8 cellular contexts compared by ENCODE assay signal in genomic region chr6:105077592-105078463, GRCh38.
DNase-seq lines count a peak whose midpoint lies in the region; TF ChIP-seq lines count a peak whose summit lies in the region.

No MANE protein-coding gene starts in this region.

- DNase-seq in EL = peak; percentile 66
- DNase-seq in RPMI7951 (ENCODE audit: low read depth) = peak; percentile 57
- peak; percentile 68 for DNase-seq in fibroblast of villous mesenchyme (ENCODE audit: low read depth)
- peak; percentile 42 for DNase-seq in stromal cell of bone marrow (ENCODE audit: low read depth)
- DNase-seq in vagina (ENCODE audit: extremely low spot score in 2 of 2) = no peak
- DNase-seq in WERI-Rb-1 = no peak
- DNase-seq in 8988T = no peak

- no peak overlapping the region for H2AFZ ChIP-seq in KMS-11 (ENCODE audit: low read depth)

- H3K79me2 ChIP-seq in KMS-11 (ENCODE audit: insufficient read depth, low read depth) = no peaks in the 10 kb centered on the region

- peak; percentile 59 for TF ChIP-seq CTCF in KMS-11 (conservative IDR thresholded peaks at IDR 0.05; ENCODE audit: low read depth, low read length)
- TF ChIP-seq CTCF in fibroblast of villous mesenchyme (IDR thresholded peaks at IDR 0.05; ENCODE audit: insufficient read depth, low read depth, low read length) = peak; percentile 52
- peak in 1 of 3 experiments; percentile 26 for TF ChIP-seq CTCF in vagina (IDR thresholded peaks at IDR 0.05)
- no peak for TF ChIP-seq CTCF in WERI-Rb-1 (IDR thresholded peaks at IDR 0.05; ENCODE audit: low read depth, low read length)

- H3K27me3 ChIP-seq in KMS-11 (ENCODE audit: insufficient read depth, low read depth) (no peaks in the 10 kb centered on the region), vagina (no peaks in the 10 kb centered on the region), WERI-Rb-1 (ENCODE audit: insufficient read depth, low read depth, severe bottlenecking) (no peaks in the 10 kb centered on the region)

- H4K20me1 ChIP-seq in KMS-11 (ENCODE audit: insufficient read depth) = no peaks in the 10 kb centered on the region

- H3K4me2 ChIP-seq in KMS-11 = no peak overlapping the region

- peaks cover 4% of the 10 kb centered on the region for H3K4me1 ChIP-seq in KMS-11 (ENCODE audit: low read depth, poor library complexity, severe bottlenecking)
- H3K4me1 ChIP-seq in vagina = no peaks in the 10 kb centered on the region

- H3K9me3 ChIP-seq in vagina = no peaks in the 10 kb centered on the region
- H3K9me3 ChIP-seq in WERI-Rb-1 (ENCODE audit: severe bottlenecking) = no peaks in the 10 kb centered on the region

- H3K36me3 ChIP-seq in KMS-11 (ENCODE audit: insufficient read depth) (no peaks in the 10 kb centered on the region), vagina (no peaks in the 10 kb centered on the region), WERI-Rb-1 (peaks cover 8% of the 10 kb centered on the region)

- TF ChIP-seq POLR2A in vagina (IDR thresholded peaks at IDR 0.05) = no peak

- no peak overlapping the region for H3K9ac ChIP-seq in KMS-11

- intact Hi-C loops in vagina (cut with DNase I) = no loop called here

- H3K27ac ChIP-seq in KMS-11 (no peak overlapping the region), vagina (no peak overlapping the region), WERI-Rb-1 (no peak overlapping the region)

- H3K4me3 ChIP-seq in KMS-11 (IDR thresholded peaks at IDR 0.05; ENCODE audit: insufficient read depth, low read depth, low read length) (no peak overlapping the region), fibroblast of villous mesenchyme (ENCODE audit: low read depth, low read length) (no peak overlapping the region), vagina (no peak overlapping the region), WERI-Rb-1 (ENCODE audit: low read depth, low read length) (no peak overlapping the region)

Comparison
In these comparisons a context has a peak if more than half of its experiments do, and no peak if none do; other contexts are left out.
1. DNase-seq: peak in EL (single experiment), RPMI7951 (single experiment), fibroblast of villous mesenchyme (single experiment) and stromal cell of bone marrow (single experiment); none in vagina (0 of 2), WERI-Rb-1 (single experiment) and 8988T (single experiment).